In genomic region chr4:118033148-118034060, GRCh38 we compare ENCODE assay signal across 9 cellular contexts. TPM values are rescaled to one million over a fixed set of nuclear protein-coding genes. Genes with fewer than 3 reads are reported as not detected.
A peak's percentile ranks its signal among the peaks of the same experiment; 100 is the strongest.
DNase-seq lines count a peak whose midpoint lies in the region; ATAC-seq and TF ChIP-seq lines count a peak whose summit lies in the region.
"Had no signal": no experiment of that assay in that cellular context is flagged by ENCODE, and none has a peak within 500 bp of the region (broad histone marks: within the 10 kb centered on the region; RNA-seq: fewer than 3 reads in every experiment).

No MANE protein-coding gene starts in this region.

- H3K27me3 ChIP-seq in cardiac muscle cell = peaks cover 16% of the 10 kb centered on the region
- H3K27me3 ChIP-seq in trophoblast cell (ENCODE audit: insufficient read depth, low read length) = no peaks in the 10 kb centered on the region

- H3K27me3 Mint-ChIP-seq in activated T-helper 17 cell treated with anti-CD3 and anti-CD28 coated beads, Interleukin-2, amount 50 U/mL, for 72 hours = peaks cover 30% of the 10 kb centered on the region

- no peaks in the 10 kb centered on the region for H3K9me3 ChIP-seq in cardiac muscle cell (ENCODE audit: low read depth)
- H3K9me3 ChIP-seq in trophoblast cell (ENCODE audit: insufficient read depth, low read depth, low read length) = no peaks in the 10 kb centered on the region

- TF ChIP-seq CTCF in cardiac muscle cell (IDR thresholded peaks at IDR 0.05; ENCODE audit: low read depth, low read length) = no peak

- peak overlapping the region; percentile 82 for H4K8ac ChIP-seq in trophoblast cell (ENCODE audit: low read depth, low read length)

- H3K36me3 ChIP-seq in cardiac muscle cell = no peaks in the 10 kb centered on the region
- no peaks in the 10 kb centered on the region for H3K36me3 ChIP-seq in trophoblast cell (ENCODE audit: control insufficient read depth in 1 of 2, insufficient read depth in 2 of 2, low read length in 2 of 2)

- no peak overlapping the region for H3K27ac ChIP-seq in cardiac muscle cell
- peak overlapping the region; percentile 40 for H3K27ac ChIP-seq in trophoblast cell (ENCODE audit: low read depth, low read length)

- peak overlapping the region; percentile 87 for H2BK120ac ChIP-seq in trophoblast cell (ENCODE audit: insufficient read depth, low read length, poor library complexity)

- peak overlapping the region; percentile 39 for H3K4me3 Mint-ChIP-seq in activated T-helper 17 cell treated with anti-CD3 and anti-CD28 coated beads, Interleukin-2, amount 50 U/mL, for 72 hours

- no peak overlapping the region for H3K23ac ChIP-seq in trophoblast cell (ENCODE audit: low read length)

- H3K4me1 Mint-ChIP-seq in activated T-helper 17 cell treated with anti-CD3 and anti-CD28 coated beads, Interleukin-2, amount 50 U/mL, for 72 hours = peaks cover 4% of the 10 kb centered on the region

- H3K14ac ChIP-seq in trophoblast cell (ENCODE audit: low read length) = peak overlapping the region; percentile 76

- peak overlapping the region; percentile 55 for H4K12ac ChIP-seq in trophoblast cell (ENCODE audit: low read depth, low read length)

- H3K79me1 ChIP-seq in trophoblast cell (ENCODE audit: low read length) = peaks cover 6% of the 10 kb centered on the region

- H2AK5ac ChIP-seq in trophoblast cell (ENCODE audit: low read length) = no peak overlapping the region

- H3K18ac ChIP-seq in trophoblast cell (ENCODE audit: low read length) = peak overlapping the region; percentile 82

- no peak overlapping the region for H3K27ac Mint-ChIP-seq in activated T-helper 17 cell treated with anti-CD3 and anti-CD28 coated beads, Interleukin-2, amount 50 U/mL, for 72 hours

- DNase-seq in NCI-H1417 (lab: John Stamatoyannopoulos, UW) (peak in 2 of 3 experiments; percentile 85 to 91), NCI-H1417 treated with DMSO at 0.1 percent for 48 hours (lab: John Stamatoyannopoulos, UW) (no peak), M059J (ENCODE audit: low read depth) (peak; percentile 37), cardiac muscle cell (ENCODE audit: low read depth in 1 of 2, low spot score in 1 of 2) (peak; percentile 50 to 66), trophoblast cell (peak; percentile 39 to 66), T-helper 9 cell (no peak)

- no peaks in the 10 kb centered on the region for H3K9me3 Mint-ChIP-seq in activated T-helper 17 cell treated with anti-CD3 and anti-CD28 coated beads, Interleukin-2, amount 50 U/mL, for 72 hours

- peak overlapping the region; percentile 86 for H3K9ac ChIP-seq in trophoblast cell (ENCODE audit: low read length)

- no CpG with 5 or more reads among the region's 100 CpGs for WGBS in trophoblast cell (ENCODE audit: extremely low coverage, insufficient coverage, insufficient read length)

- H2BK12ac ChIP-seq in trophoblast cell (ENCODE audit: low read length) = peak overlapping the region; percentile 62

- peak overlapping the region; percentile 65 for H3K4ac ChIP-seq in trophoblast cell (ENCODE audit: low read depth, low read length)

- peaks cover 2% of the 10 kb centered on the region for H3K79me2 ChIP-seq in trophoblast cell (ENCODE audit: control insufficient read depth, insufficient read depth, low read length, poor library complexity)

- H3K4me3 ChIP-seq in cardiac muscle cell = peak overlapping the region; percentile 56
- peak overlapping the region; percentile 83 for H3K4me3 ChIP-seq in trophoblast cell (ENCODE audit: low read depth, low read length)

- H3K4me2 ChIP-seq in trophoblast cell (ENCODE audit: low read length) = peak overlapping the region; percentile 91

- peak overlapping the region; percentile 83 for H4K91ac ChIP-seq in trophoblast cell (ENCODE audit: low read depth, low read length)

- ATAC-seq in activated T-helper 17 cell treated with anti-CD3 and anti-CD28 coated beads, Interleukin-2, amount 50 U/mL, for 72 hours (replicated peaks) = no peak
- ATAC-seq in HG03342 (IDR thresholded peaks at IDR 0.05; ENCODE audit: unreplicated experiment) = no peak

- no peaks in the 10 kb centered on the region for H3K36me3 Mint-ChIP-seq in activated T-helper 17 cell treated with anti-CD3 and anti-CD28 coated beads, Interleukin-2, amount 50 U/mL, for 72 hours (ENCODE audit: low read depth)

- peak overlapping the region; percentile 95 for H2AFZ ChIP-seq in trophoblast cell (ENCODE audit: insufficient read depth, low read length, poor library complexity)

- no peaks in the 10 kb centered on the region for H3K4me1 ChIP-seq in cardiac muscle cell (ENCODE audit: low read depth)
- peaks cover 0 to 3% of the 10 kb centered on the region in 2 experiments for H3K4me1 ChIP-seq in trophoblast cell (ENCODE audit: control insufficient read depth in 1 of 2, insufficient read depth in 2 of 2, low read length in 2 of 2)

- H2BK5ac ChIP-seq in trophoblast cell (ENCODE audit: low read depth, low read length, poor library complexity) = peak overlapping the region; percentile 65

RNA-seq across cellular contexts. Expression of gene NDST3, which starts 0.9 kb away (rescaled TPM):
- total RNA-seq in M059J (2014; rRNA removed; shearing (Covaris generic)) = 0.07 TPM in 1 of 2 replicates, not detected in the other
- total RNA-seq in activated T-helper 17 cell treated with anti-CD3 and anti-CD28 coated beads, Interleukin-2, amount 50 U/mL, for 72 hours = not detected
- total RNA-seq in cardiac muscle cell = 0.18 and 0.24 TPM in 2 replicates
- polyA plus RNA-seq in cardiac muscle cell = 0.07 TPM in 1 of 2 replicates, not detected in the other
- 0.29 and 0.30 TPM in 2 replicates for polyA plus RNA-seq in trophoblast cell (2013)
- total RNA-seq: activated CD8-positive, alpha-beta memory T cell treated with anti-CD3 and anti-CD28 coated beads for 36 hours had no signal

Comparison
In these comparisons a context has a peak if more than half of its experiments do, and no peak if none do; other contexts are left out.
1. DNase-seq: peak in NCI-H1417 (2 of 3), M059J (single experiment), cardiac muscle cell (2 of 2) and trophoblast cell (2 of 2); none in NCI-H1417 treated with DMSO at 0.1 percent for 48 hours (single experiment) and T-helper 9 cell (single experiment).